In genomic region chr16:2459647-2460390, GRCh38 we compare ENCODE assay signal across 8 cellular contexts. TPM values are rescaled to one million over a fixed set of nuclear protein-coding genes. Genes with fewer than 3 reads are reported as not detected.
DNase-seq lines count a peak whose midpoint lies in the region; ATAC-seq and TF ChIP-seq lines count a peak whose summit lies in the region.

Gene TEDC2, plus strand, starts transcription at chr16:2460109. Its CDS starts 36 bp downstream, at chr16:2460145.

- no peaks in the 10 kb centered on the region for H3K9me3 ChIP-seq in BE2C

- no peaks in the 10 kb centered on the region for H3K27me3 ChIP-seq in BE2C

- H3K36me3 ChIP-seq in BE2C, result peaks cover 34% of the 10 kb centered on the region

- TF ChIP-seq CTCF in BE2C (IDR thresholded peaks at IDR 0.05; ENCODE audit: low read depth, low read length) (no peak), coronary artery (IDR thresholded peaks at IDR 0.05) (no peak)

- peak; percentile 99 for DNase-seq in BE2C
- peak; percentile 100 for DNase-seq in GM19240 (ENCODE audit: insufficient read length, low spot score)
- peak; percentile 80 to 97 for DNase-seq in NCI-H526 (lab: John Stamatoyannopoulos, UW)
- DNase-seq in activated CD4-positive, alpha-beta T cell treated with anti-CD3 and anti-CD28 coated beads for 4 hours, result peak; percentile 98
- DNase-seq in coronary artery (ENCODE audit: low spot score), result peak; percentile 96
- peak; percentile 99 for DNase-seq in left kidney (ENCODE audit: low read depth, low spot score)
- peak; percentile 97 for DNase-seq in stimulated activated CD4-positive, alpha-beta T cell treated with anti-CD3 and anti-CD28 coated beads, Interleukin-1b, Interleukin-23, amount 100 ng/mL, for 48 hours

- H3K27ac ChIP-seq in coronary artery, result peak within 1 kb of the TSS in 1 of 2 donors; percentile 54

- ATAC-seq in HG03460 (IDR thresholded peaks at IDR 0.05; ENCODE audit: unreplicated experiment), result peak; percentile 82

- peak within 1 kb of the TSS; percentile 63 for H3K4me3 ChIP-seq in BE2C (ENCODE audit: low read depth, low read length)
- peak within 1 kb of the TSS; percentile 77 for H3K4me3 ChIP-seq in coronary artery

- no peaks in the 10 kb centered on the region; the same call in 1 of the 2 replicates for H3K4me1 ChIP-seq in BE2C

RNA-seq across cellular contexts. Expression of gene TEDC2, which starts in this region (rescaled TPM):
- 13.3 TPM for polyA plus RNA-seq in BE2C (2012; ENCODE audit: insufficient read depth, insufficient read length, low read depth)
